8 cellular contexts compared by ENCODE assay signal in genomic region chr10:114042895-114043531, GRCh38. TPM values are rescaled to one million over a fixed set of nuclear protein-coding genes. Genes with fewer than 3 reads are reported as not detected.
DNase-seq lines count a peak whose midpoint lies in the region; ATAC-seq lines count a peak whose summit lies in the region.

No MANE protein-coding gene starts in this region.

- H3K4me3 ChIP-seq in CD8-positive, alpha-beta memory T cell (ENCODE audit: low read length), result no peak overlapping the region
- H3K4me3 ChIP-seq in trophoblast cell (ENCODE audit: low read depth, low read length), result peak overlapping the region; percentile 56

- H3K4me2 ChIP-seq in trophoblast cell (ENCODE audit: low read length), result peak overlapping the region; percentile 69

- no peaks in the 10 kb centered on the region for H3K36me3 ChIP-seq in CD8-positive, alpha-beta memory T cell (ENCODE audit: insufficient read depth, low read length)
- no peaks in the 10 kb centered on the region for H3K36me3 ChIP-seq in trophoblast cell (ENCODE audit: control insufficient read depth in 1 of 2, insufficient read depth in 2 of 2, low read length in 2 of 2)

- H2AFZ ChIP-seq in trophoblast cell (ENCODE audit: insufficient read depth, low read length, poor library complexity), result no peak overlapping the region

- H3K36me3 Mint-ChIP-seq in CD8-positive, alpha-beta memory T cell, result peaks cover 0 to 1% (median 0%) of the 10 kb centered on the region in 3 donors

- H3K79me2 ChIP-seq in trophoblast cell (ENCODE audit: control insufficient read depth, insufficient read depth, low read length, poor library complexity), result no peaks in the 10 kb centered on the region

- ATAC-seq in GM19395 (IDR thresholded peaks at IDR 0.05; ENCODE audit: unreplicated experiment) (peak; percentile 42), left cardiac atrium (peak; percentile 56 to 73)

- H3K9me3 ChIP-seq in CD8-positive, alpha-beta memory T cell (ENCODE audit: low read length), result no peaks in the 10 kb centered on the region
- peaks cover 8% of the 10 kb centered on the region for H3K9me3 ChIP-seq in trophoblast cell (ENCODE audit: insufficient read depth, low read depth, low read length)

- H3K9ac ChIP-seq in trophoblast cell (ENCODE audit: low read length), result no peak overlapping the region

- H3K4me1 ChIP-seq in CD8-positive, alpha-beta memory T cell (ENCODE audit: insufficient read depth, low read length), result peaks cover 6% of the 10 kb centered on the region
- H3K4me1 ChIP-seq in trophoblast cell (ENCODE audit: control insufficient read depth in 1 of 2, insufficient read depth in 2 of 2, low read length in 2 of 2), result peaks cover 9 to 20% of the 10 kb centered on the region in 2 experiments

- no peak overlapping the region for H4K8ac ChIP-seq in trophoblast cell (ENCODE audit: low read depth, low read length)

- DNase-seq in CD8-positive, alpha-beta memory T cell, result peak in 3 of 5 donors; percentile 3 to 55 (median 6)
- DNase-seq in Kasumi-1 (lab: John Stamatoyannopoulos, UW) (peak; percentile 87 to 90), left cardiac atrium (peak; percentile 51), trophoblast cell (peak in 1 of 2 donors; percentile 33), NCI-H345 treated with DMSO at 0.1 percent for 48 hours (lab: John Stamatoyannopoulos, UW; ENCODE audit: unreplicated experiment) (no peak), epidermal melanocyte (ENCODE audit: insufficient read length, low spot score) (no peak)
- peak; percentile 41 to 46 for DNase-seq in activated T-cell treated with anti-CD3 and anti-CD28 coated beads, Interleukin-2, amount 50 U/mL, for 48 hours

- H2BK120ac ChIP-seq in trophoblast cell (ENCODE audit: insufficient read depth, low read length, poor library complexity), result no peak overlapping the region

- H2BK5ac ChIP-seq in trophoblast cell (ENCODE audit: low read depth, low read length, poor library complexity), result no peak overlapping the region

- no peak overlapping the region for H4K91ac ChIP-seq in trophoblast cell (ENCODE audit: low read depth, low read length)

- H3K4me1 Mint-ChIP-seq in CD8-positive, alpha-beta memory T cell, result peaks cover 16 to 33% (median 23%) of the 10 kb centered on the region in 3 donors

- H3K18ac ChIP-seq in trophoblast cell (ENCODE audit: low read length), result no peak overlapping the region

- H3K4ac ChIP-seq in trophoblast cell (ENCODE audit: low read depth, low read length), result no peak overlapping the region

- H2BK12ac ChIP-seq in trophoblast cell (ENCODE audit: low read length), result no peak overlapping the region

- intact Hi-C loops in left cardiac atrium (cut with DNase I), result loop anchor here (5.0 to 10.0 kb wide), 2 partner anchors 141 to 188 kb away; partner anchors contain the start of genes DCLRE1A (in 1 of the 2) and NHLRC2 (in 1 of the 2)

- POLR2A ChIA-PET in CD8-positive, alpha-beta memory T cell (lab: Charles Lee), result no interaction called here

- no peaks in the 10 kb centered on the region for H3K79me1 ChIP-seq in trophoblast cell (ENCODE audit: low read length)

- no peak overlapping the region for H3K14ac ChIP-seq in trophoblast cell (ENCODE audit: low read length)

- CTCF ChIA-PET in CD8-positive, alpha-beta memory T cell (lab: Charles Lee), result interaction anchor here (0.6 kb wide), 1 partner anchor 10 kb away, joined by 3 read pairs; no protein-coding TSS in a partner anchor

- H3K27me3 Mint-ChIP-seq in CD8-positive, alpha-beta memory T cell, result peaks cover 40 to 65% of the 10 kb centered on the region in 2 donors

- H3K27me3 ChIP-seq in CD8-positive, alpha-beta memory T cell (ENCODE audit: insufficient read depth, low read length, poor library complexity, severe bottlenecking), result peaks cover 27% of the 10 kb centered on the region
- peaks cover 44% of the 10 kb centered on the region for H3K27me3 ChIP-seq in trophoblast cell (ENCODE audit: insufficient read depth, low read length)

- H3K23ac ChIP-seq in trophoblast cell (ENCODE audit: low read length), result no peak overlapping the region

- no peak overlapping the region for H3K27ac ChIP-seq in CD8-positive, alpha-beta memory T cell (ENCODE audit: low read depth, low read length)
- no peak overlapping the region for H3K27ac ChIP-seq in trophoblast cell (ENCODE audit: low read depth, low read length)

- H4K12ac ChIP-seq in trophoblast cell (ENCODE audit: low read depth, low read length), result no peak overlapping the region

- H3K4me3 Mint-ChIP-seq in CD8-positive, alpha-beta memory T cell, result peak overlapping the region; percentile 65 to 90 (median 79)

- H3K9me3 Mint-ChIP-seq in CD8-positive, alpha-beta memory T cell, result no peaks in the 10 kb centered on the region

- WGBS in trophoblast cell (ENCODE audit: extremely low coverage, insufficient coverage, insufficient read length), result no CpG with 5 or more reads among the region's 38 CpGs

- H2AK5ac ChIP-seq in trophoblast cell (ENCODE audit: low read length), result no peak overlapping the region

- H3K27ac Mint-ChIP-seq in CD8-positive, alpha-beta memory T cell, result peak overlapping the region in 2 of 8 donors; percentile 40 to 47

RNA-seq across cellular contexts. Expression of gene ADRB1, which starts 0.7 kb away (rescaled TPM):
- under 1 TPM; 0.49 to 0.50 TPM for total RNA-seq in CD8-positive, alpha-beta memory T cell
- polyA plus RNA-seq in CD8-positive, alpha-beta memory T cell, result not detected
- 10 to 100 TPM; 53.0 to 60.9 TPM for total RNA-seq in left cardiac atrium
- 0.15 and 0.17 TPM in 2 replicates for polyA plus RNA-seq in trophoblast cell (2013)

Comparison
In these comparisons a context has a peak if more than half of its experiments do, and no peak if none do; other contexts are left out.
1. DNase-seq: peak in CD8-positive, alpha-beta memory T cell (3 of 5), Kasumi-1 (2 of 2), activated T-cell treated with anti-CD3 and anti-CD28 coated beads, Interleukin-2, amount 50 U/mL, for 48 hours (2 of 2) and left cardiac atrium (single experiment); none in NCI-H345 treated with DMSO at 0.1 percent for 48 hours (single experiment) and epidermal melanocyte (single experiment).
2. RNA of gene ADRB1, which starts 0.7 kb away (total RNA-seq): 53.0 to 60.9 TPM in left cardiac atrium; 0.49 to 0.50 TPM in CD8-positive, alpha-beta memory T cell; every median in the first group is over 10 times any median in the second.